In the genomic region with DNA sequence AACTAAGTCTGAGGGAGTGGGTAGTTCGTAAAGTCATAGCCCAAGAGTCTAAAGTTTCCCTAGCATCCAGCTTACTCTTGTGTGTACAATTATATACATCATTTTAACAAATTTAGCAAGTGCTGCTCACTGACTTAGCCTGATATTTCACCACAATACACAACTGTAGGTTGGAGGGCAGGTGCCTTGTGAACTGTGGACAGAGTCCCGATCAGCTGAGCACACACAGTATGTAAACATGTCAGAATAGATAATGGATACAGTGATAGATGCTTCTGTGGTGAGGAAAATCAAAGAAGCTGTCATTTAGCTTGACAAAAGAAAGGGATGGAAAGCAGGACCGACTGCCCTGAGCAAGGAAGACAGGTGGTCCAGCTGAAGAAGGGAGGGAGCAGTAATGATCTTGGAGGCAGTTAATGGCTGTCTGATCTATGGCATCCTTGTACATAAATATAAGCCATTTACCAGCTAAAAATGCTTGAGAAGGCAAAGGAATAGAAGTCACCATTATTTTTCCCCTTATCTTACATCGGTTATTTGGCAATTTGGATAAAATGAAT, we compare ENCODE assay signal across 19 cellular contexts.
DNase-seq lines count a peak whose midpoint lies in the region; ATAC-seq and TF ChIP-seq lines count a peak whose summit lies in the region.
"Had no signal": no experiment of that assay in that cellular context is flagged by ENCODE, and none has a peak within 500 bp of the region (broad histone marks: within the 10 kb centered on the region; RNA-seq: fewer than 3 reads in every experiment).

No MANE protein-coding gene starts in this region.

- H3K4me2 ChIP-seq in fibroblast of lung (ENCODE audit: extremely low read depth, insufficient read depth, low read length) = no peak overlapping the region
- H3K4me2 ChIP-seq: BLaER1, KMS-11 had no signal

- H3K4me1 ChIP-seq in fibroblast of lung (ENCODE audit: control insufficient read depth, extremely low read depth, insufficient read depth, low read length) = no peaks in the 10 kb centered on the region
- no peaks in the 10 kb centered on the region for H3K4me1 ChIP-seq in foreskin keratinocyte
- H3K4me1 ChIP-seq: ascending aorta, BLaER1, spleen had no signal

- H3K27me3 ChIP-seq in fibroblast of lung (ENCODE audit: control insufficient read depth, insufficient read depth, low read length) (no peaks in the 10 kb centered on the region), foreskin keratinocyte (no peaks in the 10 kb centered on the region)
- H3K27me3 ChIP-seq: ascending aorta, BLaER1, dorsolateral prefrontal cortex, spleen had no signal

- peak overlapping the region; percentile 69 for H2AFZ ChIP-seq in fibroblast of lung (ENCODE audit: low read length)

- H3K79me2 ChIP-seq in fibroblast of lung (ENCODE audit: control insufficient read depth, insufficient read depth, low read length) = no peaks in the 10 kb centered on the region

- H3K27ac ChIP-seq in fibroblast of lung (ENCODE audit: insufficient read depth, low read length) = no peak overlapping the region
- H3K27ac ChIP-seq in foreskin keratinocyte = no peak overlapping the region
- H3K27ac ChIP-seq: ascending aorta, BLaER1, dorsolateral prefrontal cortex, KMS-11, spleen had no signal

- no peaks in the 10 kb centered on the region for H4K20me1 ChIP-seq in fibroblast of lung (ENCODE audit: control insufficient read depth, extremely low read depth, insufficient read depth, low read length)
- H4K20me1 ChIP-seq: BLaER1 had no signal

- peak; percentile 77 for DNase-seq in COLO668 (lab: John Stamatoyannopoulos, UW; ENCODE audit: unreplicated experiment)
- peak; percentile 69 for DNase-seq in NCI-H1092 treated with DMSO at 0.1 percent for 48 hours (lab: John Stamatoyannopoulos, UW)
- DNase-seq in NCI-H510A treated with DMSO at 0.1 percent for 48 hours (lab: John Stamatoyannopoulos, UW) = peak; percentile 91
- no peak for DNase-seq in fibroblast of lung (ENCODE audit: low read depth in 2 of 2)
- no peak for DNase-seq in superior temporal gyrus (ENCODE audit: extremely low spot score)
- DNase-seq in foreskin keratinocyte = no peak
- no peak for DNase-seq in kidney glomerular epithelial cell (lab: John Stamatoyannopoulos, UW)
- DNase-seq: dorsolateral prefrontal cortex, foreskin fibroblast, hypothalamus, islet precursor cell, MV-4-11, NCI-H446, spleen had no signal

- H3K36me3 ChIP-seq in fibroblast of lung (ENCODE audit: control insufficient read depth, insufficient read depth, low read length) = no peaks in the 10 kb centered on the region
- H3K36me3 ChIP-seq: ascending aorta, BLaER1, spleen had no signal

- no peaks in the 10 kb centered on the region for H3K9me3 ChIP-seq in fibroblast of lung (ENCODE audit: control insufficient read depth, insufficient read depth, low read depth, low read length)
- H3K9me3 ChIP-seq: ascending aorta, BLaER1, spleen had no signal

- no peak overlapping the region for H3K9ac ChIP-seq in fibroblast of lung (ENCODE audit: insufficient read depth, low read length)
- H3K9ac ChIP-seq: BLaER1, KMS-11 had no signal

- H3K4me3 ChIP-seq in fibroblast of lung (replicated peaks in 1 of 4; ENCODE audit: control extremely low read depth in 1 of 4, insufficient read depth in 1 of 4, low read depth in 3 of 4, low read length in 4 of 4) = no peak overlapping the region
- H3K4me3 ChIP-seq: ascending aorta, BLaER1, dorsolateral prefrontal cortex, spleen had no signal

- no peak for TF ChIP-seq CTCF in fibroblast of lung (conservative IDR thresholded peaks at IDR 0.05 in 1 of 2, IDR thresholded peaks at IDR 0.05 in 1 of 2; ENCODE audit: low read depth in 1 of 2, low read length in 2 of 2)
- no peak for TF ChIP-seq CTCF in foreskin keratinocyte (conservative IDR thresholded peaks at IDR 0.05)

- ATAC-seq in GM18907 (IDR thresholded peaks at IDR 0.05; ENCODE audit: unreplicated experiment) (no peak), foreskin keratinocyte (no peak)
- ATAC-seq: activated naive CD4-positive, alpha-beta T cell treated with anti-CD3 and anti-CD28 coated beads, Interleukin-2, amount 50 U/mL, for 72 hours had no signal

Comparison
In these comparisons a context has a peak if more than half of its experiments do, and no peak if none do; other contexts are left out.
1. DNase-seq: peak in COLO668 (single experiment), NCI-H1092 treated with DMSO at 0.1 percent for 48 hours (single experiment) and NCI-H510A treated with DMSO at 0.1 percent for 48 hours (single experiment); none in fibroblast of lung (0 of 2), superior temporal gyrus (single experiment), foreskin keratinocyte (0 of 2) and kidney glomerular epithelial cell (single experiment).